ENCODE assay signal across 8 cellular contexts in genomic region chr1:147599362-147600118, GRCh38. TPM values are rescaled to one million over a fixed set of nuclear protein-coding genes. Genes with fewer than 3 reads are reported as not detected.
DNase-seq lines count a peak whose midpoint lies in the region; ATAC-seq and TF ChIP-seq lines count a peak whose summit lies in the region.

No MANE protein-coding gene starts in this region.

- H3K4me3 Mint-ChIP-seq in activated naive CD4-positive, alpha-beta T cell treated with anti-CD3 and anti-CD28 coated beads for 36 hours = peak overlapping the region; percentile 86

- peak overlapping the region; percentile 60 for H3K9ac ChIP-seq in ES-I3 (ENCODE audit: low read depth, low read length)

- H3K4me1 ChIP-seq in ES-I3 (ENCODE audit: insufficient read depth, low read length) (peaks cover 18% of the 10 kb centered on the region), gastroesophageal sphincter (peaks cover 0 to 49% (median 6%) of the 10 kb centered on the region in 3 donors)

- TF ChIP-seq CTCF in HFF-Myc (IDR thresholded peaks at IDR 0.05; ENCODE audit: low read depth, low read length, missing control alignments) (no peak), gastroesophageal sphincter (IDR thresholded peaks at IDR 0.05) (peak in 1 of 4 experiments; percentile 10)

- H3K36me3 ChIP-seq in ES-I3 (ENCODE audit: insufficient read depth, low read length) (no peaks in the 10 kb centered on the region), gastroesophageal sphincter (no peaks in the 10 kb centered on the region)

- no peaks in the 10 kb centered on the region for H3K36me3 Mint-ChIP-seq in activated naive CD4-positive, alpha-beta T cell treated with anti-CD3 and anti-CD28 coated beads for 36 hours (ENCODE audit: low read depth)

- peak; percentile 66 to 71 for TF ChIP-seq POLR2A in gastroesophageal sphincter (IDR thresholded peaks at IDR 0.05)

- H3K9me3 Mint-ChIP-seq in activated naive CD4-positive, alpha-beta T cell treated with anti-CD3 and anti-CD28 coated beads for 36 hours = no peaks in the 10 kb centered on the region

- 7% methylated on average over 3 of the region's 80 CpGs; no CpG with 5 or more reads in 1 of the 2 donors for WGBS in gastroesophageal sphincter (ENCODE audit: low coverage in 1 of 2), 2 donors

- peak; percentile 61 for DNase-seq in HFF-Myc (ENCODE audit: extremely low read depth, low read depth)
- DNase-seq in MV-4-11 (lab: John Stamatoyannopoulos, UW) = peak; percentile 75
- DNase-seq in SK-MEL-5 (ENCODE audit: low read depth, low spot score) = peak; percentile 96
- DNase-seq in activated naive CD4-positive, alpha-beta T cell treated with anti-CD3 and anti-CD28 coated beads for 36 hours = peak; percentile 97
- DNase-seq in non-pigmented ciliary epithelial cell (ENCODE audit: low read depth) = peak; percentile 68
- DNase-seq in substantia nigra (lab: John Stamatoyannopoulos, UW) = peak; percentile 89 to 100 (median 98)

- H3K27ac ChIP-seq in gastroesophageal sphincter = peak overlapping the region; percentile 75 to 98 (median 92)
- H3K27ac ChIP-seq in substantia nigra (ENCODE audit: low read depth, low read length, poor library complexity, severe bottlenecking) = peak overlapping the region; percentile 74

- no peaks in the 10 kb centered on the region for H3K27me3 ChIP-seq in gastroesophageal sphincter

- no peaks in the 10 kb centered on the region for H3K9me3 ChIP-seq in ES-I3 (ENCODE audit: control insufficient read depth, insufficient read depth, low read length)
- H3K9me3 ChIP-seq in gastroesophageal sphincter = no peaks in the 10 kb centered on the region

- H3K27ac Mint-ChIP-seq in activated naive CD4-positive, alpha-beta T cell treated with anti-CD3 and anti-CD28 coated beads for 36 hours = peak overlapping the region; percentile 84

- H3K4me1 Mint-ChIP-seq in activated naive CD4-positive, alpha-beta T cell treated with anti-CD3 and anti-CD28 coated beads for 36 hours (ENCODE audit: low read depth) = peaks cover 24% of the 10 kb centered on the region

- in situ Hi-C loops in SK-MEL-5 (cut with HindIII; ENCODE audit: low pct_unique_long_range_greater_than_20kb, low sequenced_read_pairs) = no loop called here

- intact Hi-C loops in activated naive CD4-positive, alpha-beta T cell treated with anti-CD3 and anti-CD28 coated beads for 36 hours (cut with micrococcal nuclease) = loop anchor here (1.0 to 10.0 kb wide), 8 partner anchors 19 to 515 kb away; partner anchors contain the start of genes ACP6 and BCL9

- TF ChIP-seq EP300 in gastroesophageal sphincter (IDR thresholded peaks at IDR 0.05) = no peak

- no peaks in the 10 kb centered on the region for H3K27me3 Mint-ChIP-seq in activated naive CD4-positive, alpha-beta T cell treated with anti-CD3 and anti-CD28 coated beads for 36 hours (ENCODE audit: low read depth)

- peak; percentile 95 for ATAC-seq in gastroesophageal sphincter

- H3K4me3 ChIP-seq in HFF-Myc (replicated peaks; ENCODE audit: low read depth, low read length) = peak overlapping the region; percentile 59
- peak overlapping the region; percentile 49 to 79 for H3K4me3 ChIP-seq in gastroesophageal sphincter

- CTCF ChIA-PET in activated naive CD4-positive, alpha-beta T cell treated with anti-CD3 and anti-CD28 coated beads for 36 hours (lab: Charles Lee) = interaction anchor here (0.6 to 1.2 kb wide), 3 partner anchors 32 to 84 kb away, joined by 3 to 4 read pairs (median 4); no protein-coding TSS in a partner anchor

RNA-seq across cellular contexts. Expression of gene BCL9, which starts 58.2 kb away (rescaled TPM):
- 12.4 and 18.2 TPM in 2 replicates for total RNA-seq in SK-MEL-5 (2014; rRNA removed; shearing (Covaris generic))
- 69.5 and 74.6 TPM in 2 replicates for polyA plus RNA-seq in SK-MEL-5 (2015; cell fraction: cytosol; rRNA removed)
- 22.7 and 45.4 TPM in 2 replicates for polyA plus RNA-seq in SK-MEL-5 (2015; cell fraction: nucleus; rRNA removed)
- total RNA-seq in activated naive CD4-positive, alpha-beta T cell treated with anti-CD3 and anti-CD28 coated beads for 36 hours = 10 to 100 TPM; 15.8 to 17.2 TPM
- 10 to 100 TPM; 21.4 to 53.0 (median 30.5) TPM for total RNA-seq in gastroesophageal sphincter

Comparison
In these comparisons a context has a peak if more than half of its experiments do, and no peak if none do; other contexts are left out.
1. Peak in every context shown above with its lines: DNase-seq, ATAC-seq, H3K4me3 ChIP-seq and H3K27ac ChIP-seq.